ENCODE assay signal across 13 cellular contexts in genomic region chr17:42512733-42513251, GRCh38. TPM values are rescaled to one million over a fixed set of nuclear protein-coding genes. Genes with fewer than 3 reads are reported as not detected.
DNase-seq lines count a peak whose midpoint lies in the region; FAIRE-seq and TF ChIP-seq lines count a peak whose summit lies in the region.
"Had no signal": no experiment of that assay in that cellular context is flagged by ENCODE, and none has a peak within 500 bp of the region (broad histone marks: within the 10 kb centered on the region; RNA-seq: fewer than 3 reads in every experiment).

No MANE protein-coding gene starts in this region.

- H3K9me3 ChIP-seq in ovary, result no peaks in the 10 kb centered on the region

- no peak for TF ChIP-seq EP300 in ovary (IDR thresholded peaks at IDR 0.05)

- TF ChIP-seq CTCF in chondrocyte (IDR thresholded peaks at IDR 0.05), result no peak
- TF ChIP-seq CTCF in ovary (IDR thresholded peaks at IDR 0.05), result no peak

- peak overlapping the region; percentile 75 to 77 for H3K27ac ChIP-seq in ovary
- H3K27ac ChIP-seq: HL-60, WERI-Rb-1 had no signal

- H3K9me3 Mint-ChIP-seq in chondrocyte (ENCODE audit: low read depth), result no peaks in the 10 kb centered on the region
- H3K9me3 Mint-ChIP-seq: effector memory CD8-positive, alpha-beta T cell had no signal

- peak; percentile 71 for FAIRE-seq in GM12892 (lab: Jason Lieb, UNC)
- FAIRE-seq: urothelium cell line had no signal

- WGBS in ovary, 3 donors, result 0 to 7% (median 6%) methylated on average over 6 of the region's 6 CpGs

- intact Hi-C loops in ovary (cut with DNase I), result loop anchor here in 3 of 4 donors (5.0 to 10.0 kb wide), 4 partner anchors 50 to 90 kb away; partner anchors contain the start of gene CAVIN1 (in 2 of the 3)

- DNase-seq in GM12892 (ENCODE audit: insufficient read length) (peak; percentile 64), chondrocyte (ENCODE audit: low spot score) (peak; percentile 27), ovary (peak; percentile 54 to 71 (median 57)), NK-92 (lab: John Stamatoyannopoulos, UW; ENCODE audit: unreplicated experiment) (no peak)
- DNase-seq in activated CD4-positive, alpha-beta T cell treated with anti-CD3 and anti-CD28 coated beads for 48 hours, result no peak
- no peak for DNase-seq in stimulated activated CD4-positive, alpha-beta T cell treated with anti-CD3 and anti-CD28 coated beads, Interleukin-4, amount 100 ng/mL, for 1 hour
- DNase-seq: activated gamma-delta T cell treated with Interleukin-2 at 50 U/mL for 16 hours; effector memory CD8-positive, alpha-beta T cell; NCI-H1436; OCI-M1; WERI-Rb-1 had no signal

- no peak overlapping the region for H3K4me3 ChIP-seq in ovary

- no peaks in the 10 kb centered on the region for H3K27me3 Mint-ChIP-seq in chondrocyte (ENCODE audit: low read depth)

- H3K4me1 Mint-ChIP-seq in chondrocyte (ENCODE audit: low read depth), result peaks cover 30% of the 10 kb centered on the region

- H3K27ac Mint-ChIP-seq in chondrocyte (ENCODE audit: unreplicated experiment), result no peak overlapping the region
- H3K27ac Mint-ChIP-seq: effector memory CD8-positive, alpha-beta T cell had no signal

- no peaks in the 10 kb centered on the region for H3K36me3 ChIP-seq in ovary

- no peak overlapping the region for H3K4me3 Mint-ChIP-seq in chondrocyte (ENCODE audit: unreplicated experiment)
- H3K4me3 Mint-ChIP-seq: effector memory CD8-positive, alpha-beta T cell had no signal

- TF ChIP-seq POLR2A in GM12892 (IDR thresholded peaks at IDR 0.05; ENCODE audit: low read depth, low read length) (no peak), ovary (IDR thresholded peaks at IDR 0.05) (no peak)

- no peaks in the 10 kb centered on the region for H3K27me3 ChIP-seq in ovary

- peaks cover 26% of the 10 kb centered on the region for H3K36me3 Mint-ChIP-seq in chondrocyte (ENCODE audit: low read depth)

- peaks cover 37% of the 10 kb centered on the region for H3K4me1 ChIP-seq in ovary (ENCODE audit: insufficient read depth)

RNA-seq across cellular contexts. Expression of gene NAGLU, which starts 23.2 kb away (rescaled TPM):
- 6.6 TPM for polyA plus RNA-seq in GM12892 (2012; ENCODE audit: missing spikeins)
- 64.5 to 68.7 TPM (median 66.4 TPM) in 3 replicates for total RNA-seq in chondrocyte
- total RNA-seq in ovary, result 10 to 100 TPM; 28.5 to 49.6 (median 40.0) TPM
- 10 to 100 TPM in 1 of 2 donors, 1 to 10 TPM in 1; 9.7 to 49.1 TPM for polyA plus RNA-seq in ovary

RNA-seq across cellular contexts. Expression of gene HSD17B1, which starts 39.9 kb away (rescaled TPM):
- 0.78 TPM for polyA plus RNA-seq in GM12892 (2012; ENCODE audit: missing spikeins)
- total RNA-seq in chondrocyte (1.4 to 2.6 TPM (median 1.4 TPM) in 3 replicates), ovary (10 to 100 TPM in 1 of 7 donors, 1 to 10 TPM in 6; 4.3 to 16.7 (median 6.5) TPM)
- 10 to 100 TPM in 1 of 2 donors, 1 to 10 TPM in 1; 2.1 to 18.1 TPM for polyA plus RNA-seq in ovary

RNA-seq across cellular contexts. Expression of gene COASY, which starts 49.2 kb away (rescaled TPM):
- polyA plus RNA-seq in GM12892 (2012; ENCODE audit: missing spikeins), result 40.8 TPM
- total RNA-seq in chondrocyte, result 31.2 to 57.3 TPM (median 37.1 TPM) in 3 replicates
- 10 to 100 TPM; 13.8 to 51.2 (median 41.0) TPM for total RNA-seq in ovary
- 10 to 100 TPM; 22.6 to 37.6 TPM for polyA plus RNA-seq in ovary

RNA-seq across cellular contexts. Expression of gene MLX, which starts 54.1 kb away (rescaled TPM):
- polyA plus RNA-seq in GM12892 (2012; ENCODE audit: missing spikeins), result 35.1 TPM
- total RNA-seq in chondrocyte (30.1 to 37.0 TPM (median 30.3 TPM) in 3 replicates), ovary (10 to 100 TPM; 16.5 to 37.0 (median 24.4) TPM)
- 10 to 100 TPM; 24.3 to 50.8 TPM for polyA plus RNA-seq in ovary

RNA-seq across cellular contexts. Expression of gene ATP6V0A1, which starts 54.1 kb away (rescaled TPM):
- polyA plus RNA-seq in GM12892 (2012; ENCODE audit: missing spikeins), result 25.0 TPM
- total RNA-seq in chondrocyte, result 49.9 to 63.4 TPM (median 61.3 TPM) in 3 replicates
- 10 to 100 TPM; 47.6 to 94.1 (median 74.1) TPM for total RNA-seq in ovary
- 100 to 1,000 TPM in 1 of 2 donors, 10 to 100 TPM in 1; 36.3 to 118 TPM for polyA plus RNA-seq in ovary

Comparison
In these comparisons a context has a peak if more than half of its experiments do, and no peak if none do; other contexts are left out.
1. DNase-seq: peak in GM12892 (single experiment), chondrocyte (single experiment) and ovary (5 of 5); none in NK-92 (single experiment), activated CD4-positive, alpha-beta T cell treated with anti-CD3 and anti-CD28 coated beads for 48 hours (single experiment) and stimulated activated CD4-positive, alpha-beta T cell treated with anti-CD3 and anti-CD28 coated beads, Interleukin-4, amount 100 ng/mL, for 1 hour (single experiment).